10 cellular contexts compared by ENCODE assay signal in genomic region chr6:163459007-163459406, GRCh38. TPM values are rescaled to one million over a fixed set of nuclear protein-coding genes. Genes with fewer than 3 reads are reported as not detected.
DNase-seq lines count a peak whose midpoint lies in the region; ATAC-seq and TF ChIP-seq lines count a peak whose summit lies in the region.
"Had no signal": no experiment of that assay in that cellular context is flagged by ENCODE, and none has a peak within 500 bp of the region (broad histone marks: within the 10 kb centered on the region; RNA-seq: fewer than 3 reads in every experiment).

No MANE protein-coding gene starts in this region.

- H3K4me3 Mint-ChIP-seq in activated naive CD8-positive, alpha-beta T cell treated with anti-CD3 and anti-CD28 coated beads for 36 hours, result no peak overlapping the region
- H3K4me3 Mint-ChIP-seq in memory B cell, result peak overlapping the region; percentile 25

- H3K36me3 Mint-ChIP-seq in activated naive CD8-positive, alpha-beta T cell treated with anti-CD3 and anti-CD28 coated beads for 36 hours, result peaks cover 31% of the 10 kb centered on the region
- peaks cover 19% of the 10 kb centered on the region for H3K36me3 Mint-ChIP-seq in memory B cell

- H3K4me1 Mint-ChIP-seq in activated naive CD8-positive, alpha-beta T cell treated with anti-CD3 and anti-CD28 coated beads for 36 hours, result peaks cover 53% of the 10 kb centered on the region
- H3K4me1 Mint-ChIP-seq in memory B cell, result peaks cover 52% of the 10 kb centered on the region

- H3K9me3 ChIP-seq in left ventricle myocardium inferior (replicated peaks), result no peaks in the 10 kb centered on the region
- H3K9me3 ChIP-seq: Peyer's patch had no signal

- peaks cover 100% of the 10 kb centered on the region for H3K4me1 ChIP-seq in left ventricle myocardium inferior

- H3K36me3 ChIP-seq in left ventricle myocardium inferior, result peaks cover 17% of the 10 kb centered on the region
- H3K36me3 ChIP-seq: Peyer's patch had no signal

- H3K27me3 Mint-ChIP-seq in activated naive CD8-positive, alpha-beta T cell treated with anti-CD3 and anti-CD28 coated beads for 36 hours, result no peaks in the 10 kb centered on the region
- no peaks in the 10 kb centered on the region for H3K27me3 Mint-ChIP-seq in memory B cell

- H3K9me3 Mint-ChIP-seq in activated naive CD8-positive, alpha-beta T cell treated with anti-CD3 and anti-CD28 coated beads for 36 hours, result no peaks in the 10 kb centered on the region
- H3K9me3 Mint-ChIP-seq in memory B cell, result no peaks in the 10 kb centered on the region

- no peaks in the 10 kb centered on the region for H3K27me3 ChIP-seq in left ventricle myocardium inferior (ENCODE audit: low read depth)
- H3K27me3 ChIP-seq: Peyer's patch had no signal

- intact Hi-C loops in left ventricle myocardium inferior (cut with micrococcal nuclease) (no loop called here), Right ventricle myocardium inferior (cut with DNase I) (no loop called here)

- peak overlapping the region; percentile 96 for H3K27ac Mint-ChIP-seq in activated naive CD8-positive, alpha-beta T cell treated with anti-CD3 and anti-CD28 coated beads for 36 hours
- peak overlapping the region; percentile 96 for H3K27ac Mint-ChIP-seq in memory B cell

- peak overlapping the region; percentile 66 for H3K27ac ChIP-seq in left ventricle myocardium inferior (replicated peaks)

- ATAC-seq in Right ventricle myocardium inferior, result no peak
- ATAC-seq in memory B cell (ENCODE audit: low read depth), result no peak
- no peak for ATAC-seq in GM21723 (IDR thresholded peaks at IDR 0.05; ENCODE audit: unreplicated experiment)
- ATAC-seq in GM19452 (IDR thresholded peaks at IDR 0.05; ENCODE audit: unreplicated experiment), result no peak

- peak overlapping the region; percentile 58 for H3K4me3 ChIP-seq in left ventricle myocardium inferior
- H3K4me3 ChIP-seq: Peyer's patch had no signal

- DNase-seq in left ventricle myocardium inferior (no peak), Right ventricle myocardium inferior (ENCODE audit: missing footprints) (no peak), memory B cell (ENCODE audit: low spot score in 2 of 2) (no peak), anterior cingulate cortex (lab: John Stamatoyannopoulos, UW) (no peak), NCI-H82 treated with DMSO at 0.1 percent for 48 hours (lab: John Stamatoyannopoulos, UW; ENCODE audit: unreplicated experiment) (no peak)
- no peak for DNase-seq in activated naive CD8-positive, alpha-beta T cell treated with anti-CD3 and anti-CD28 coated beads for 36 hours
- DNase-seq: NCI-H446, Peyer's patch had no signal

- TF ChIP-seq CTCF in left ventricle myocardium inferior (IDR thresholded peaks at IDR 0.05; ENCODE audit: borderline replicate concordance), result no peak

RNA-seq across cellular contexts. Expression of gene QKI, which starts 44.5 kb away (rescaled TPM):
- total RNA-seq in left ventricle myocardium inferior, result 449 TPM
- total RNA-seq in Right ventricle myocardium inferior, result 459 TPM
- 10 to 100 TPM; 58.0 to 59.7 TPM for total RNA-seq in activated naive CD8-positive, alpha-beta T cell treated with anti-CD3 and anti-CD28 coated beads for 36 hours
